In the genomic region with DNA sequence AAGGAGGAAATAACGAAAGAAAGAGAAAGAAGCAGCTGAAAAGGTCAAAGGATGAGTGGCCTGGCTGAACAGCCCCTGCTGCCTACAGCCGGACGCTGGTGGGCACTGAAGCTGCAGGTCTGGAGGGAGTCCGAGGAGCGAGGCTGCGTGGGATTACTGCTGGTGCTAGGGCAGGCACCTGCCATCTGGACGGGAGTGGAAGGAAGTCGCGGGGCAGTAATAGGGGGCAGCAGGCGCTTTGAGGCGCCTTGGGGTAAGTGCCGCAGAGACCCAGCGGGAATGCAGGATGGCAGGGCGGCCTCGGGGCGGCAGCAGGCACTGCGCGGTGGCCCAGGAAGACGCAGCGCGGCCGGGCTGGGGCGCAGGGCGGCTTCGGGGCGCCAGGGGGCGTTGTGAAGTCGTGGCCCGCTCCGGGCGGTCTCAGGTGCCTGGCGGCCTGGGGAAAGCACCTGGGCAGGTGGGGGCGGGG, we compare ENCODE assay signal across 1 cellular context.
TF ChIP-seq lines count a peak whose summit lies in the region.

No MANE protein-coding gene starts in this region.

TF ChIP-seq in HepG2, 621 proteins besides CTCF, POLR2A, EP300 and RAD21 (continued from another document and continues in another):
- TF ChIP-seq TMF1 (CRISPR knock-in tag; IDR thresholded peaks at IDR 0.05; ENCODE audit: low read depth) = no peak
- no peak for TF ChIP-seq ZNF24 (IDR thresholded peaks at IDR 0.05)
- TF ChIP-seq, protein P1, sequence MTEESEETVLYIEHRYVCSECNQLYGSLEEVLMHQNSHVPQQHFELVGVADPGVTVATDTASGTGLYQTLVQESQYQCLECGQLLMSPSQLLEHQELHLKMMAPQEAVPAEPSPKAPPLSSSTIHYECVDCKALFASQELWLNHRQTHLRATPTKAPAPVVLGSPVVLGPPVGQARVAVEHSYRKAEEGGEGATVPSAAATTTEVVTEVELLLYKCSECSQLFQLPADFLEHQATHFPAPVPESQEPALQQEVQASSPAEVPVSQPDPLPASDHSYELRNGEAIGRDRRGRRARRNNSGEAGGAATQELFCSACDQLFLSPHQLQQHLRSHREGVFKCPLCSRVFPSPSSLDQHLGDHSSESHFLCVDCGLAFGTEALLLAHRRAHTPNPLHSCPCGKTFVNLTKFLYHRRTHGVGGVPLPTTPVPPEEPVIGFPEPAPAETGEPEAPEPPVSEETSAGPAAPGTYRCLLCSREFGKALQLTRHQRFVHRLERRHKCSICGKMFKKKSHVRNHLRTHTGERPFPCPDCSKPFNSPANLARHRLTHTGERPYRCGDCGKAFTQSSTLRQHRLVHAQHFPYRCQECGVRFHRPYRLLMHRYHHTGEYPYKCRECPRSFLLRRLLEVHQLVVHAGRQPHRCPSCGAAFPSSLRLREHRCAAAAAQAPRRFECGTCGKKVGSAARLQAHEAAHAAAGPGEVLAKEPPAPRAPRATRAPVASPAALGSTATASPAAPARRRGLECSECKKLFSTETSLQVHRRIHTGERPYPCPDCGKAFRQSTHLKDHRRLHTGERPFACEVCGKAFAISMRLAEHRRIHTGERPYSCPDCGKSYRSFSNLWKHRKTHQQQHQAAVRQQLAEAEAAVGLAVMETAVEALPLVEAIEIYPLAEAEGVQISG (CRISPR knock-in tag; IDR thresholded peaks at IDR 0.05) = peak; percentile 68; the same call in 1 of the 2 replicates
- TF ChIP-seq, protein P2, sequence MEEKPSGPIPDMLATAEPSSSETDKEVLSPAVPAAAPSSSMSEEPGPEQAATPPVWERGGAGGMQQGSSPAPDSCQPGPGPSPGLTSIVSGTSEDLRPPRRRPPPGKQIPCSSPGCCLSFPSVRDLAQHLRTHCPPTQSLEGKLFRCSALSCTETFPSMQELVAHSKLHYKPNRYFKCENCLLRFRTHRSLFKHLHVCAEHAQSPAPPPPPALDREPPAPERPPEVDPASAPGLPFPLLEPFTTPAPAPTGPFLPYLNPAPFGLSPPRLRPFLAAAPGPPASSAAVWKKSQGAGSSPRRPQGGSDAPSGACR (CRISPR knock-in tag; IDR thresholded peaks at IDR 0.05) = no peak
- TF ChIP-seq UBTF (CRISPR knock-in tag; IDR thresholded peaks at IDR 0.05) = peak; percentile 43; the same call in 1 of the 2 replicates
- TF ChIP-seq, protein P3, sequence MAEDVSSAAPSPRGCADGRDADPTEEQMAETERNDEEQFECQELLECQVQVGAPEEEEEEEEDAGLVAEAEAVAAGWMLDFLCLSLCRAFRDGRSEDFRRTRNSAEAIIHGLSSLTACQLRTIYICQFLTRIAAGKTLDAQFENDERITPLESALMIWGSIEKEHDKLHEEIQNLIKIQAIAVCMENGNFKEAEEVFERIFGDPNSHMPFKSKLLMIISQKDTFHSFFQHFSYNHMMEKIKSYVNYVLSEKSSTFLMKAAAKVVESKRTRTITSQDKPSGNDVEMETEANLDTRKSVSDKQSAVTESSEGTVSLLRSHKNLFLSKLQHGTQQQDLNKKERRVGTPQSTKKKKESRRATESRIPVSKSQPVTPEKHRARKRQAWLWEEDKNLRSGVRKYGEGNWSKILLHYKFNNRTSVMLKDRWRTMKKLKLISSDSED (CRISPR knock-in tag; IDR thresholded peaks at IDR 0.05) = no peak
- no peak; the same call in 1 of the 2 replicates for TF ChIP-seq PHF8 (CRISPR knock-in tag; IDR thresholded peaks at IDR 0.05)
- no peak for TF ChIP-seq HMG20A (CRISPR knock-in tag; IDR thresholded peaks at IDR 0.05; ENCODE audit: borderline replicate concordance)
- TF ChIP-seq CBFB (CRISPR knock-in tag; IDR thresholded peaks at IDR 0.05) = peak; percentile 69; the same call in 1 of the 2 replicates
- no peak for TF ChIP-seq RCOR2 (CRISPR knock-in tag; IDR thresholded peaks at IDR 0.05)
- TF ChIP-seq, protein P4, sequence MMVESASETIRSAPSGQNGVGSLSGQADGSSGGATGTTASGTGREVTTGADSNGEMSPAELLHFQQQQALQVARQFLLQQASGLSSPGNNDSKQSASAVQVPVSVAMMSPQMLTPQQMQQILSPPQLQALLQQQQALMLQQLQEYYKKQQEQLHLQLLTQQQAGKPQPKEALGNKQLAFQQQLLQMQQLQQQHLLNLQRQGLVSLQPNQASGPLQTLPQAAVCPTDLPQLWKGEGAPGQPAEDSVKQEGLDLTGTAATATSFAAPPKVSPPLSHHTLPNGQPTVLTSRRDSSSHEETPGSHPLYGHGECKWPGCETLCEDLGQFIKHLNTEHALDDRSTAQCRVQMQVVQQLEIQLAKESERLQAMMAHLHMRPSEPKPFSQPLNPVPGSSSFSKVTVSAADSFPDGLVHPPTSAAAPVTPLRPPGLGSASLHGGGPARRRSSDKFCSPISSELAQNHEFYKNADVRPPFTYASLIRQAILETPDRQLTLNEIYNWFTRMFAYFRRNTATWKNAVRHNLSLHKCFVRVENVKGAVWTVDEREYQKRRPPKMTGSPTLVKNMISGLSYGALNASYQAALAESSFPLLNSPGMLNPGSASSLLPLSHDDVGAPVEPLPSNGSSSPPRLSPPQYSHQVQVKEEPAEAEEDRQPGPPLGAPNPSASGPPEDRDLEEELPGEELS (CRISPR knock-in tag; IDR thresholded peaks at IDR 0.05) = no peak
- no peak for TF ChIP-seq CERS6 (CRISPR knock-in tag; IDR thresholded peaks at IDR 0.05)
- no peak for TF ChIP-seq ZBTB34 (CRISPR knock-in tag; IDR thresholded peaks at IDR 0.05)
- no peak for TF ChIP-seq AGO2 (optimal IDR thresholded peaks at IDR 0.05; ENCODE audit: low read depth, low read length)
- TF ChIP-seq KLF11 (CRISPR knock-in tag; IDR thresholded peaks at IDR 0.05) = 0 out of 2 replicates have a peak, but pooled peaks have one; percentile 58
- TF ChIP-seq ZNF253 (CRISPR knock-in tag; IDR thresholded peaks at IDR 0.05; ENCODE audit: borderline replicate concordance) = no peak
- TF ChIP-seq, protein P5, sequence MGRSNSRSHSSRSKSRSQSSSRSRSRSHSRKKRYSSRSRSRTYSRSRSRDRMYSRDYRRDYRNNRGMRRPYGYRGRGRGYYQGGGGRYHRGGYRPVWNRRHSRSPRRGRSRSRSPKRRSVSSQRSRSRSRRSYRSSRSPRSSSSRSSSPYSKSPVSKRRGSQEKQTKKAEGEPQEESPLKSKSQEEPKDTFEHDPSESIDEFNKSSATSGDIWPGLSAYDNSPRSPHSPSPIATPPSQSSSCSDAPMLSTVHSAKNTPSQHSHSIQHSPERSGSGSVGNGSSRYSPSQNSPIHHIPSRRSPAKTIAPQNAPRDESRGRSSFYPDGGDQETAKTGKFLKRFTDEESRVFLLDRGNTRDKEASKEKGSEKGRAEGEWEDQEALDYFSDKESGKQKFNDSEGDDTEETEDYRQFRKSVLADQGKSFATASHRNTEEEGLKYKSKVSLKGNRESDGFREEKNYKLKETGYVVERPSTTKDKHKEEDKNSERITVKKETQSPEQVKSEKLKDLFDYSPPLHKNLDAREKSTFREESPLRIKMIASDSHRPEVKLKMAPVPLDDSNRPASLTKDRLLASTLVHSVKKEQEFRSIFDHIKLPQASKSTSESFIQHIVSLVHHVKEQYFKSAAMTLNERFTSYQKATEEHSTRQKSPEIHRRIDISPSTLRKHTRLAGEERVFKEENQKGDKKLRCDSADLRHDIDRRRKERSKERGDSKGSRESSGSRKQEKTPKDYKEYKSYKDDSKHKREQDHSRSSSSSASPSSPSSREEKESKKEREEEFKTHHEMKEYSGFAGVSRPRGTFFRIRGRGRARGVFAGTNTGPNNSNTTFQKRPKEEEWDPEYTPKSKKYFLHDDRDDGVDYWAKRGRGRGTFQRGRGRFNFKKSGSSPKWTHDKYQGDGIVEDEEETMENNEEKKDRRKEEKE (IDR thresholded peaks at IDR 0.05) = no peak
- no peak for TF ChIP-seq HHEX (CRISPR knock-in tag; IDR thresholded peaks at IDR 0.05)
- no peak for TF ChIP-seq ZNF280D (CRISPR knock-in tag; IDR thresholded peaks at IDR 0.05)
- TF ChIP-seq, protein P6, sequence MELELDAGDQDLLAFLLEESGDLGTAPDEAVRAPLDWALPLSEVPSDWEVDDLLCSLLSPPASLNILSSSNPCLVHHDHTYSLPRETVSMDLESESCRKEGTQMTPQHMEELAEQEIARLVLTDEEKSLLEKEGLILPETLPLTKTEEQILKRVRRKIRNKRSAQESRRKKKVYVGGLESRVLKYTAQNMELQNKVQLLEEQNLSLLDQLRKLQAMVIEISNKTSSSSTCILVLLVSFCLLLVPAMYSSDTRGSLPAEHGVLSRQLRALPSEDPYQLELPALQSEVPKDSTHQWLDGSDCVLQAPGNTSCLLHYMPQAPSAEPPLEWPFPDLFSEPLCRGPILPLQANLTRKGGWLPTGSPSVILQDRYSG (CRISPR knock-in tag; IDR thresholded peaks at IDR 0.05) = no peak
- TF ChIP-seq PHF21A (CRISPR knock-in tag; IDR thresholded peaks at IDR 0.05) = no peak
- TF ChIP-seq ZNF292 (CRISPR knock-in tag; IDR thresholded peaks at IDR 0.05; ENCODE audit: borderline replicate concordance, low read depth) = no peak
- 0 out of 2 replicates have a peak, but pooled peaks have one; percentile 55 for TF ChIP-seq MTA1 (CRISPR knock-in tag; IDR thresholded peaks at IDR 0.05; ENCODE audit: borderline replicate concordance)
- TF ChIP-seq ZBTB43 (CRISPR knock-in tag; conservative IDR thresholded peaks at IDR 0.05) = no peak
- TF ChIP-seq, protein P7, sequence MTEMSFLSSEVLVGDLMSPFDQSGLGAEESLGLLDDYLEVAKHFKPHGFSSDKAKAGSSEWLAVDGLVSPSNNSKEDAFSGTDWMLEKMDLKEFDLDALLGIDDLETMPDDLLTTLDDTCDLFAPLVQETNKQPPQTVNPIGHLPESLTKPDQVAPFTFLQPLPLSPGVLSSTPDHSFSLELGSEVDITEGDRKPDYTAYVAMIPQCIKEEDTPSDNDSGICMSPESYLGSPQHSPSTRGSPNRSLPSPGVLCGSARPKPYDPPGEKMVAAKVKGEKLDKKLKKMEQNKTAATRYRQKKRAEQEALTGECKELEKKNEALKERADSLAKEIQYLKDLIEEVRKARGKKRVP (CRISPR knock-in tag; IDR thresholded peaks at IDR 0.05) = peak in 1 of 2 experiments; percentile 55; a peak in 1 of 4 replicates
- TF ChIP-seq ZKSCAN1 (IDR thresholded peaks at IDR 0.05; ENCODE audit: low read length) = no peak
